10 cellular contexts compared by ENCODE assay signal in the genomic region with DNA sequence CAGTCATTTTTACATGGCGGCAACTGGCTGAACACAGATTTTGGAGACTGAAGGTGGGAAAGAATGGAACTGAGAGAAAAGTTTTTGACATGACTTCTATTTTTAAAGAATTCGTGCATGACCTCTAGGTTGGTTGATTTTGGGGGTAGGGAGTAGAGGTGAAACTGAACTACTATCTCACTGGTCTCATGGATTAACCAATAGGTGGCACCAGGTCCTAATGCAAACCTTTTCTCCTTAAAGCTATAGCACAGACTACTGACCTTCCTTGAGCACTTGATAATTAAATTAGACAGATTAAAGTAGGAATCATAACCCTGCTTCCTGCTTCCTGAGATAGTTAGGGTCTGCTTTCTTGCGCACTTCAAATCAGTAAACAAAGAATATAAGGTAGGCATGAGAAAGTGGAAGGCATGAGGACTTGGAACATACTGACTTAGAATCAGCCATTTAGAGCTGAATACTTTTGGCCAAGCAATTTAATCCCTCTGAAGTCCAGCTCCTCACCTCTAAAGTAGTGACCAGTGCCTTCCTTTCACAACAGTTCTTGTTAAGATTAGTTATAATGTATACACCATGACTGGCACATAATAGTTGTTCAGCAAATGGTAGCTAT.
DNase-seq lines count a peak whose midpoint lies in the region; ATAC-seq and TF ChIP-seq lines count a peak whose summit lies in the region.
"Had no signal": no experiment of that assay in that cellular context is flagged by ENCODE, and none has a peak within 500 bp of the region (broad histone marks: within the 10 kb centered on the region; RNA-seq: fewer than 3 reads in every experiment).

No MANE protein-coding gene starts in this region.

- H4K20me1 ChIP-seq in PC-9 (ENCODE audit: insufficient read depth): no peaks in the 10 kb centered on the region

- H3K79me2 ChIP-seq in PC-9 (ENCODE audit: low read depth): no peaks in the 10 kb centered on the region

- H3K9me3 Mint-ChIP-seq in glutamatergic neuron (ENCODE audit: unreplicated experiment): no peaks in the 10 kb centered on the region

- H2AFZ ChIP-seq in PC-9: no peak overlapping the region

- no peaks in the 10 kb centered on the region for H3K9me2 ChIP-seq in PC-9 (ENCODE audit: insufficient read depth)

- peaks cover 5% of the 10 kb centered on the region for H3K36me3 Mint-ChIP-seq in glutamatergic neuron (ENCODE audit: unreplicated experiment)
- H3K36me3 Mint-ChIP-seq: brain had no signal

- in situ Hi-C loops in HAP-1 (cut with MboI; ENCODE audit: low sequenced_read_pairs): no loop called here

- H3K9me3 ChIP-seq in HAP-1 (no peaks in the 10 kb centered on the region), PC-9 (ENCODE audit: insufficient read depth, low read depth) (peaks cover 11% of the 10 kb centered on the region; the same call in 1 of the 2 replicates)

- intact Hi-C loops in PC-9 (cut with micrococcal nuclease; ENCODE audit: unreplicated experiment): loop anchor here (5.0 to 10.0 kb wide), 2 partner anchors 338 to 716 kb away; no protein-coding TSS in a partner anchor

- no peaks in the 10 kb centered on the region for H3K4me1 Mint-ChIP-seq in glutamatergic neuron (ENCODE audit: low read depth, unreplicated experiment)
- H3K4me1 Mint-ChIP-seq: brain, T-helper 17 cell had no signal

- CTCF ChIA-PET in PC-9 (lab: Charles Lee): interaction anchor here (0.8 kb wide), 1 partner anchor 339 kb away, joined by 3 read pairs; no protein-coding TSS in a partner anchor

- no peak overlapping the region for H3K4me3 Mint-ChIP-seq in glutamatergic neuron (ENCODE audit: unreplicated experiment)
- H3K4me3 Mint-ChIP-seq: brain, T-helper 17 cell had no signal

- no peaks in the 10 kb centered on the region for H3K4me1 ChIP-seq in HAP-1
- H3K4me1 ChIP-seq in PC-9 (replicated peaks; ENCODE audit: insufficient read depth): no peaks in the 10 kb centered on the region

- no TSS peak for BruUV-seq in PC-9 (replicated peaks; lab: Mats Ljungman, UMichigan)

- H3K27ac ChIP-seq in PC-9: no peak overlapping the region

- H3K4me3 ChIP-seq in HAP-1 (no peak overlapping the region), PC-9 (no peak overlapping the region), fibroblast of villous mesenchyme (ENCODE audit: low read depth, low read length) (no peak overlapping the region)

- H3F3A ChIP-seq in PC-9 (ENCODE audit: insufficient read depth, low read depth): no peaks in the 10 kb centered on the region

- H3K4me2 ChIP-seq in PC-9: no peak overlapping the region

- POLR2A ChIA-PET in PC-9 (lab: Charles Lee; ENCODE audit: unreplicated experiment): no interaction called here

- ATAC-seq in GM18517 (IDR thresholded peaks at IDR 0.05; ENCODE audit: unreplicated experiment): no peak
- ATAC-seq in HG02623 (IDR thresholded peaks at IDR 0.05; ENCODE audit: unreplicated experiment): no peak
- ATAC-seq: T-helper 17 cell had no signal

- H3K36me3 ChIP-seq in HAP-1 (replicated peaks): no peaks in the 10 kb centered on the region
- H3K36me3 ChIP-seq in PC-9 (ENCODE audit: low read depth): no peaks in the 10 kb centered on the region

- no peak overlapping the region for H3K27ac Mint-ChIP-seq in glutamatergic neuron (ENCODE audit: unreplicated experiment)
- H3K27ac Mint-ChIP-seq: brain, T-helper 17 cell had no signal

- peaks cover 3% of the 10 kb centered on the region for H3K27me3 Mint-ChIP-seq in glutamatergic neuron (ENCODE audit: unreplicated experiment)
- H3K27me3 Mint-ChIP-seq: brain, T-helper 17 cell had no signal

- no peaks in the 10 kb centered on the region for H3K27me3 ChIP-seq in HAP-1 (ENCODE audit: low read depth)
- H3K27me3 ChIP-seq in PC-9 (ENCODE audit: insufficient read depth, low read depth): no peaks in the 10 kb centered on the region

- DNase-seq in AG09319 (ENCODE audit: extremely low read depth, low read depth): no peak
- DNase-seq in HAP-1 (ENCODE audit: low spot score in 2 of 2): peak; percentile 17 to 45
- DNase-seq in PC-9: no peak
- DNase-seq in fibroblast of villous mesenchyme (ENCODE audit: low read depth): peak; percentile 51
- DNase-seq in T-helper 9 cell: no peak
- no peak for DNase-seq in glutamatergic neuron
- DNase-seq: T-helper 17 cell had no signal

- peak; percentile 41 for TF ChIP-seq CTCF in AG09319 (IDR thresholded peaks at IDR 0.05; ENCODE audit: low read depth, low read length)
- peak; percentile 55 for TF ChIP-seq CTCF in PC-9 (conservative IDR thresholded peaks at IDR 0.05)
- TF ChIP-seq CTCF in fibroblast of villous mesenchyme (IDR thresholded peaks at IDR 0.05; ENCODE audit: insufficient read depth, low read depth, low read length): peak; percentile 62
- TF ChIP-seq CTCF in glutamatergic neuron (IDR thresholded peaks at IDR 0.05; ENCODE audit: partially characterized antibody, unreplicated experiment): no peak

Comparison
In these comparisons a context has a peak if more than half of its experiments do, and no peak if none do; other contexts are left out.
1. DNase-seq: peak in HAP-1 (2 of 2) and fibroblast of villous mesenchyme (single experiment); none in AG09319 (single experiment), PC-9 (0 of 2), T-helper 9 cell (single experiment) and glutamatergic neuron (single experiment).